In the genomic region with DNA sequence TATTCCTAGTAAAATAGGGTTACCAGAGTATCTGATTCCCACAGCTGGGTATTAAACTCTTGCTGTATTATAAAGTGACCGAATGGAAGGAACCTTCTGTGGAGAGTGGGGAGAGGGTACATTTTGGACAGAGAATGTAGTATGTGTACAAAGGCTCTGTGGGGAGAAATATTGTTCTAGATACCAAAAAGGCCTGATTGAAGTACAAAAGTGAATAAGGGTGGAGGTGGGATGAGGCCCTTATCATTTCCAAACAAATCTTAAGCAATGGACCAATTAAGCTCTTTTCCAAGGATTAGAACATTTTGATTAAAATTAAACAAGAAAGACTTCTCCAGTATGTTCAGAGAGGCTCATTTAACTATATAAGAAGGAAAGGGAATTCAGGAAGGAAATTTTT, we compare ENCODE assay signal across 20 cellular contexts. TPM values are rescaled to one million over a fixed set of nuclear protein-coding genes. Genes with fewer than 3 reads are reported as not detected.
DNase-seq lines count a peak whose midpoint lies in the region; ATAC-seq, FAIRE-seq and TF ChIP-seq lines count a peak whose summit lies in the region.
"Had no signal": no experiment of that assay in that cellular context is flagged by ENCODE, and none has a peak within 500 bp of the region (broad histone marks: within the 10 kb centered on the region; RNA-seq: fewer than 3 reads in every experiment).

No MANE protein-coding gene starts in this region.

- BruUV-seq in PC-3 (replicated peaks; lab: Mats Ljungman, UMichigan) = no TSS peak

- CTCF ChIA-PET in A549 (lab: Yijun Ruan, JAX) (no interaction called here), PC-3 (lab: Charles Lee) (no interaction called here)

- H3K27me3 ChIP-seq in PC-3 (ENCODE audit: low read length) (no peaks in the 10 kb centered on the region), HAP-1 (ENCODE audit: low read depth) (no peaks in the 10 kb centered on the region)

- H3K4me3 Mint-ChIP-seq in neural crest cell (peak overlapping the region; percentile 19), type B pancreatic cell (no peak overlapping the region)
- H3K4me3 Mint-ChIP-seq: CD4-positive, alpha-beta T cell; H9 had no signal

- in situ Hi-C loops in HAP-1 (cut with MboI; ENCODE audit: low sequenced_read_pairs) = no loop called here

- H3K4me2 ChIP-seq in A549 = 0 out of 3 replicates have a peak overlapping the region, but pooled peaks have one; percentile 8
- H3K4me2 ChIP-seq in PC-3 (ENCODE audit: low read length) = no peak overlapping the region

- H3K4me1 ChIP-seq in A549 (peaks cover 91% of the 10 kb centered on the region), PC-3 (ENCODE audit: insufficient read depth, low read length) (no peaks in the 10 kb centered on the region), HAP-1 (no peaks in the 10 kb centered on the region)
- H3K4me1 ChIP-seq: Caco-2 had no signal

- H3K9me3 ChIP-seq in A549 (no peaks in the 10 kb centered on the region), PC-3 (ENCODE audit: low read length) (no peaks in the 10 kb centered on the region), HAP-1 (no peaks in the 10 kb centered on the region)
- H3K9me3 ChIP-seq: Caco-2 had no signal

- no peak for TF ChIP-seq RAD21 in A549 (conservative IDR thresholded peaks at IDR 0.05 in 1 of 2, IDR thresholded peaks at IDR 0.05 in 1 of 2)

- H4K20me1 ChIP-seq in PC-3 (ENCODE audit: low read length) = peaks cover 40% of the 10 kb centered on the region

- 95% methylated on average over 1 of the region's 1 CpG for WGBS in A549 (ENCODE audit: missing lambda C conversion rate)

- no peak overlapping the region for H3K4me3 ChIP-seq in A549
- no peak overlapping the region for H3K4me3 ChIP-seq in PC-3 (ENCODE audit: low read length)
- H3K4me3 ChIP-seq in HAP-1 = no peak overlapping the region

- H3K9me3 Mint-ChIP-seq in neural crest cell (peaks cover 7% of the 10 kb centered on the region), type B pancreatic cell (no peaks in the 10 kb centered on the region)
- H3K9me3 Mint-ChIP-seq: CD4-positive, alpha-beta T cell had no signal

- TF ChIP-seq CTCF in A549 (IDR thresholded peaks at IDR 0.05) (no peak), PC-3 (conservative IDR thresholded peaks at IDR 0.05; ENCODE audit: low read depth, low read length) (no peak), neural crest cell (conservative IDR thresholded peaks at IDR 0.05) (no peak), type B pancreatic cell (conservative IDR thresholded peaks at IDR 0.05) (no peak)

- no peak for TF ChIP-seq POLR2A in A549 (IDR thresholded peaks at IDR 0.05; ENCODE audit: low read length)

- no peaks in the 10 kb centered on the region for H3K9me2 ChIP-seq in PC-3 (replicated peaks; ENCODE audit: low read length)

- H3F3A ChIP-seq in PC-3 (ENCODE audit: low read length, unreplicated experiment) = peaks cover 21% of the 10 kb centered on the region

- no peak for DNase-seq in A549 (ENCODE audit: low read depth in 1 of 2, low spot score in 1 of 2)
- no peak for DNase-seq in PC-3
- no peak for DNase-seq in neural crest cell (ENCODE audit: low read depth, low spot score)
- no peak for DNase-seq in type B pancreatic cell (ENCODE audit: extremely low spot score, unreplicated experiment)
- no peak for DNase-seq in AG08395 (ENCODE audit: low spot score)
- no peak for DNase-seq in HAP-1 (ENCODE audit: low spot score in 2 of 2)
- DNase-seq: 8988T; AML-193; Caco-2; CD4-positive, alpha-beta T cell; H9; IMR-90 had no signal

- no peak overlapping the region for H3K27ac Mint-ChIP-seq in neural crest cell (ENCODE audit: unreplicated experiment)
- H3K27ac Mint-ChIP-seq in type B pancreatic cell = peak overlapping the region; percentile 42
- H3K27ac Mint-ChIP-seq: CD4-positive, alpha-beta T cell; H9 had no signal

- peaks cover 34% of the 10 kb centered on the region for H3K36me3 Mint-ChIP-seq in neural crest cell (ENCODE audit: low read depth)
- peaks cover 54% of the 10 kb centered on the region for H3K36me3 Mint-ChIP-seq in type B pancreatic cell

- H3K27ac ChIP-seq in A549 (peak overlapping the region in 1 of 2 experiments; percentile 47; a peak in 1 of 6 replicates), PC-3 (ENCODE audit: low read length) (no peak overlapping the region)
- H3K27ac ChIP-seq: C4-2B, HL-60 had no signal

- no peak overlapping the region for H2AFZ ChIP-seq in PC-3 (ENCODE audit: low read length)

- H3K4me1 Mint-ChIP-seq in neural crest cell (peaks cover 22% of the 10 kb centered on the region), type B pancreatic cell (ENCODE audit: unreplicated experiment) (no peaks in the 10 kb centered on the region)
- H3K4me1 Mint-ChIP-seq: H9 had no signal

- H3K9ac ChIP-seq in PC-3 (ENCODE audit: low read length) = no peak overlapping the region

- no peak for TF ChIP-seq EP300 in A549 (IDR thresholded peaks at IDR 0.05)

- H3K79me2 ChIP-seq in PC-3 (ENCODE audit: low read length) = peaks cover 35% of the 10 kb centered on the region

- H3K36me3 ChIP-seq in PC-3 (ENCODE audit: low read depth, low read length) (peaks cover 83% of the 10 kb centered on the region), HAP-1 (replicated peaks) (peaks cover 82% of the 10 kb centered on the region)

- intact Hi-C loops in PC-3 (cut with micrococcal nuclease) = no loop called here

- FAIRE-seq in A549 (lab: Jason Lieb, UNC) = no peak
- FAIRE-seq: D721Med, G401.6, GM12891, GM19239, H1 had no signal

- H3K27me3 Mint-ChIP-seq in neural crest cell (ENCODE audit: low read depth) = no peaks in the 10 kb centered on the region
- no peaks in the 10 kb centered on the region for H3K27me3 Mint-ChIP-seq in type B pancreatic cell
- H3K27me3 Mint-ChIP-seq: CD4-positive, alpha-beta T cell had no signal

- POLR2A ChIA-PET in A549 (lab: Yijun Ruan, JAX) = no interaction called here
- POLR2A ChIA-PET in PC-3 (lab: Charles Lee; ENCODE audit: unreplicated experiment) = interaction anchor here (0.6 kb wide), 2 partner anchors 344 to 1039 kb away, joined by 4 to 21 read pairs; no protein-coding TSS in a partner anchor

- ATAC-seq in A549 = peak; percentile 3 to 15; a peak in 3 of 6 replicates
- peak; percentile 14; the same call in 1 of the 2 replicates for ATAC-seq in PC-3
- ATAC-seq in HG03460 (IDR thresholded peaks at IDR 0.05; ENCODE audit: unreplicated experiment) = no peak

TF ChIP-seq in A549, 52 proteins besides CTCF, POLR2A, EP300 and RAD21:
- TF ChIP-seq RARB (CRISPR knock-in tag; IDR thresholded peaks at IDR 0.05) (peak; percentile 84), TFCP2L1 (CRISPR knock-in tag; IDR thresholded peaks at IDR 0.05) (peak; percentile 93), RCOR1 (IDR thresholded peaks at IDR 0.05; ENCODE audit: low read depth, low read length) (no peak), PHF8 (IDR thresholded peaks at IDR 0.05; ENCODE audit: borderline replicate concordance, low read depth) (no peak), ZSCAN20 (CRISPR knock-in tag; IDR thresholded peaks at IDR 0.05) (no peak), EHF (CRISPR knock-in tag; IDR thresholded peaks at IDR 0.05) (no peak), RNF2 (IDR thresholded peaks at IDR 0.05; ENCODE audit: borderline replicate concordance, low read depth) (no peak), JUNB (IDR thresholded peaks at IDR 0.05) (no peak), HOXA7 (CRISPR knock-in tag; IDR thresholded peaks at IDR 0.05) (peak; percentile 97), HOXB5 (CRISPR knock-in tag; IDR thresholded peaks at IDR 0.05) (no peak), FOSB (CRISPR knock-in tag; IDR thresholded peaks at IDR 0.05) (peak; percentile 98), POLR2AphosphoS2 (conservative IDR thresholded peaks at IDR 0.05; ENCODE audit: low read length) (peak; percentile 97), SMC3 (IDR thresholded peaks at IDR 0.05) (no peak), FOSL2 (IDR thresholded peaks at IDR 0.05) (no peak), FOSL2 (CRISPR knock-in tag; IDR thresholded peaks at IDR 0.05) (0 out of 2 replicates have a peak, but pooled peaks have one; percentile 3), SREBF2 (IDR thresholded peaks at IDR 0.05) (no peak), TP53 (CRISPR knock-in tag; IDR thresholded peaks at IDR 0.05) (peak; percentile 84)
- TF ChIP-seq, protein P1, sequence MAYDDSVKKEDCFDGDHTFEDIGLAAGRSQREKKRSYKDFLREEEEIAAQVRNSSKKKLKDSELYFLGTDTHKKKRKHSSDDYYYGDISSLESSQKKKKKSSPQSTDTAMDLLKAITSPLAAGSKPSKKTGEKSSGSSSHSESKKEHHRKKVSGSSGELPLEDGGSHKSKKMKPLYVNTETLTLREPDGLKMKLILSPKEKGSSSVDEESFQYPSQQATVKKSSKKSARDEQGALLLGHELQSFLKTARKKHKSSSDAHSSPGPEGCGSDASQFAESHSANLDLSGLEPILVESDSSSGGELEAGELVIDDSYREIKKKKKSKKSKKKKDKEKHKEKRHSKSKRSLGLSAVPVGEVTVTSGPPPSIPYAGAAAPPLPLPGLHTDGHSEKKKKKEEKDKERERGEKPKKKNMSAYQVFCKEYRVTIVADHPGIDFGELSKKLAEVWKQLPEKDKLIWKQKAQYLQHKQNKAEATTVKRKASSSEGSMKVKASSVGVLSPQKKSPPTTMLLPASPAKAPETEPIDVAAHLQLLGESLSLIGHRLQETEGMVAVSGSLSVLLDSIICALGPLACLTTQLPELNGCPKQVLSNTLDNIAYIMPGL (CRISPR knock-in tag; IDR thresholded peaks at IDR 0.05; ENCODE audit: borderline replicate concordance) = peak; percentile 58; the same call in 1 of the 2 replicates
- TF ChIP-seq, protein P2, sequence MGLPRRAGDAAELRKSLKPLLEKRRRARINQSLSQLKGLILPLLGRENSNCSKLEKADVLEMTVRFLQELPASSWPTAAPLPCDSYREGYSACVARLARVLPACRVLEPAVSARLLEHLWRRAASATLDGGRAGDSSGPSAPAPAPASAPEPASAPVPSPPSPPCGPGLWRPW (IDR thresholded peaks at IDR 0.05) = no peak

RNA-seq across cellular contexts. Expression of a gene that starts 20.4 kb away (rescaled TPM):
- polyA plus RNA-seq in A549 (2011; rRNA removed) (9.3 and 12.2 TPM in 2 replicates), A549 (2017; fragmentation: RNase III; extraction: RNeasy Plus Mini Kit Qiagen cat#74134 plus additional on column Dnase treatment) (6.8 to 7.5 TPM (median 6.9 TPM) in 3 replicates)
- 7.2 and 10.3 TPM in 2 replicates for polyA plus RNA-seq in A549 (2012; cell fraction: cytosol; rRNA removed)
- 50.2 and 53.0 TPM in 2 replicates for polyA plus RNA-seq in A549 (2012; cell fraction: nucleus; rRNA removed)
- polyA minus RNA-seq in A549 (2011; rRNA and poly(A)+ RNA removed) = 20.7 and 22.7 TPM in 2 replicates
- total RNA-seq in PC-3 (2014; rRNA removed) (9.8 and 12.0 TPM in 2 replicates), neural crest cell (1.8 and 3.0 TPM in 2 replicates), type B pancreatic cell (ENCODE audit: low replicate concordance) (2.9 and 7.3 TPM in 2 replicates)
